Comparison of ENCODE assay signal across 1 cellular context in genomic region chr5:80406980-80407734, GRCh38.
TF ChIP-seq lines count a peak whose summit lies in the region.

No MANE protein-coding gene starts in this region.

TF ChIP-seq in K562, 482 proteins besides CTCF, POLR2A, EP300 and RAD21 (continued from another document and continues in another):
- TF ChIP-seq ZBTB34 (CRISPR knock-in tag; IDR thresholded peaks at IDR 0.05), result no peak
- no peak for TF ChIP-seq HBP1 (CRISPR knock-in tag; IDR thresholded peaks at IDR 0.05)
- no peak for TF ChIP-seq LARP7 (IDR thresholded peaks at IDR 0.05)
- no peak for TF ChIP-seq ZNF76 (CRISPR knock-in tag; IDR thresholded peaks at IDR 0.05; ENCODE audit: borderline replicate concordance)
- TF ChIP-seq PHB2 (IDR thresholded peaks at IDR 0.05; ENCODE audit: low read depth), result no peak
- no peak for TF ChIP-seq SMARCE1 (IDR thresholded peaks at IDR 0.05)
- no peak for TF ChIP-seq MCM5 (IDR thresholded peaks at IDR 0.05; ENCODE audit: low read depth)
- no peak for TF ChIP-seq MEF2A (IDR thresholded peaks at IDR 0.05; ENCODE audit: control insufficient read depth, low read depth, low read length)
- peak; percentile 68; the same call in 1 of the 2 replicates for TF ChIP-seq BRD4 (IDR thresholded peaks at IDR 0.05)
- TF ChIP-seq FOXJ2 (tag; IDR thresholded peaks at IDR 0.05), result no peak
- TF ChIP-seq LCOR (CRISPR knock-in tag; IDR thresholded peaks at IDR 0.05), result no peak
- 0 out of 2 replicates have a peak, but pooled peaks have one; percentile 15 for TF ChIP-seq PKNOX1 (IDR thresholded peaks at IDR 0.05)
- 0 out of 2 replicates have a peak, but pooled peaks have one; percentile 22 for TF ChIP-seq CREB3 (tag; conservative IDR thresholded peaks at IDR 0.05; ENCODE audit: low read depth)
- TF ChIP-seq THAP12 (CRISPR knock-in tag; IDR thresholded peaks at IDR 0.05), result no peak
- TF ChIP-seq CHD1 (IDR thresholded peaks at IDR 0.05; ENCODE audit: low read length), result no peak
- TF ChIP-seq U2AF1 (optimal IDR thresholded peaks at IDR 0.05; ENCODE audit: low read depth, low read length), result no peak
- TF ChIP-seq C11orf30 (IDR thresholded peaks at IDR 0.05; ENCODE audit: low read depth), result no peak
- 0 out of 2 replicates have a peak, but pooled peaks have one; percentile 3 for TF ChIP-seq FOXP1 (CRISPR knock-in tag; IDR thresholded peaks at IDR 0.05)
- no peak for TF ChIP-seq TARDBP (IDR thresholded peaks at IDR 0.05)
- TF ChIP-seq ETV1 (tag; conservative IDR thresholded peaks at IDR 0.05; ENCODE audit: low read depth), result no peak
- no peak for TF ChIP-seq NFIX (CRISPR knock-in tag; IDR thresholded peaks at IDR 0.05; ENCODE audit: low read depth)
- no peak for TF ChIP-seq SREBF1 (IDR thresholded peaks at IDR 0.05; ENCODE audit: borderline replicate concordance, low read depth, low read length)
- 0 out of 4 replicates have a peak, but pooled peaks of 1 of the 2 experiments have one; percentile 8 for TF ChIP-seq MNT (conservative IDR thresholded peaks at IDR 0.05)
- no peak for TF ChIP-seq ZNF133 (CRISPR knock-in tag; IDR thresholded peaks at IDR 0.05)
- TF ChIP-seq ZFX (CRISPR knock-in tag; IDR thresholded peaks at IDR 0.05), result no peak
- TF ChIP-seq RAD51 (IDR thresholded peaks at IDR 0.05; ENCODE audit: borderline replicate concordance, low read depth), result no peak
- no peak for TF ChIP-seq NR1H2 (CRISPR knock-in tag; IDR thresholded peaks at IDR 0.05)
- no peak for TF ChIP-seq TEAD2 (tag; IDR thresholded peaks at IDR 0.05)
- TF ChIP-seq POU5F1 (IDR thresholded peaks at IDR 0.05; ENCODE audit: borderline replicate concordance, low read depth, low read length, partially characterized antibody), result no peak
- TF ChIP-seq ZNF316 (IDR thresholded peaks at IDR 0.05), result no peak
- no peak for TF ChIP-seq DMBX1 (CRISPR knock-in tag; IDR thresholded peaks at IDR 0.05; ENCODE audit: borderline replicate concordance)
- no peak for TF ChIP-seq MCM2 (IDR thresholded peaks at IDR 0.05; ENCODE audit: low read depth)
- TF ChIP-seq LEF1 (IDR thresholded peaks at IDR 0.05), result peak; percentile 47; the same call in 1 of the 2 replicates
- no peak for TF ChIP-seq ARID3A (IDR thresholded peaks at IDR 0.05; ENCODE audit: borderline replicate concordance, low read depth, low read length)
- TF ChIP-seq ADNP (tag; IDR thresholded peaks at IDR 0.05), result no peak
- peak; percentile 89 for TF ChIP-seq VEZF1 (CRISPR knock-in tag; IDR thresholded peaks at IDR 0.05)
- no peak for TF ChIP-seq SRSF1 (IDR thresholded peaks at IDR 0.05; ENCODE audit: low read depth, low read length)
- no peak for TF ChIP-seq SP1 (CRISPR knock-in tag; IDR thresholded peaks at IDR 0.05)
- TF ChIP-seq GTF2A2 (tag; IDR thresholded peaks at IDR 0.05), result no peak
- TF ChIP-seq RBM17 (IDR thresholded peaks at IDR 0.05; ENCODE audit: borderline replicate concordance, low read depth, low read length), result no peak
- TF ChIP-seq RERE (CRISPR knock-in tag; IDR thresholded peaks at IDR 0.05; ENCODE audit: borderline replicate concordance), result no peak
- TF ChIP-seq CBX1 (IDR thresholded peaks at IDR 0.05; ENCODE audit: low read depth), result 0 out of 2 replicates have a peak, but pooled peaks have one; percentile 17
